Comparison of ENCODE assay signal across 8 cellular contexts in the genomic region with DNA sequence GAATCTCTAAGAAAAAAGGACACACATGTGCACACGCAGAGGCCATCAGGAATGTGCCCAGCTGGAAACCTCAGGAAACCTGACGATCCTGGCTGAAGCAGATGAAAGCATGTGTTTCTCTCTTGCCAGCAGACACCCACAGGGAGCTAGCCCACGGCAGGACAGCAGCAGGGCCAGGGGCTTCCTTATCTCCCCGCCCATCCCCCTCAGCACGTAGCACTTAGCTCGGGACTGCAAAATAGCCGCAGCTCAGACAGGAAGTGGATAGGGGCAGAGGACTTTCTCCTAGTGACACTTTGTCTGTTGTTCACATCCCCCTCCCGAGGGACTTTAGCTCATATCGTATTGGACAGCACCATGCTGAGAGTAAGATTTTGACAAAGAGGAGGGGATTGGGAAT.
A peak's percentile ranks its signal among the peaks of the same experiment; 100 is the strongest.
DNase-seq lines count a peak whose midpoint lies in the region; TF ChIP-seq lines count a peak whose summit lies in the region.

No MANE protein-coding gene starts in this region.

- DNase-seq in H7 (peak; percentile 61), NAMALWA (ENCODE audit: low spot score) (peak; percentile 13), dorsolateral prefrontal cortex (peak in 4 of 10 donors; percentile 7 to 26 (median 21)), retina (peak; percentile 38), NCI-H1694 treated with DMSO at 0.1 percent for 48 hours (lab: John Stamatoyannopoulos, UW) (no peak), substantia nigra (lab: John Stamatoyannopoulos, UW) (no peak), NCI-H2227 (lab: John Stamatoyannopoulos, UW; ENCODE audit: unreplicated experiment) (no peak)
- no peak for DNase-seq in activated CD4-positive, alpha-beta T cell treated with anti-CD3 and anti-CD28 coated beads for 48 hours

- TF ChIP-seq CTCF in dorsolateral prefrontal cortex (IDR thresholded peaks at IDR 0.05 in 54 of 56, conservative IDR thresholded peaks at IDR 0.05 in 2 of 56; ENCODE audit: low read depth in 1 of 56, partially characterized antibody in 56 of 56): no peak

- intact Hi-C loops in dorsolateral prefrontal cortex (cut with DNase I): loop anchor here in 1 of 2 donors (10.0 kb wide), 1 partner anchor 48 kb away; no protein-coding TSS in a partner anchor

- H3K36me3 ChIP-seq in H7 (replicated peaks; ENCODE audit: control insufficient read depth, insufficient read depth, low read length): no peaks in the 10 kb centered on the region

- H3K27ac ChIP-seq in dorsolateral prefrontal cortex (peak overlapping the region in 44 of 59 donors; percentile 6 to 94 (median 80)), substantia nigra (ENCODE audit: low read depth, low read length, poor library complexity, severe bottlenecking) (no peak overlapping the region)

- no peaks in the 10 kb centered on the region for H3K27me3 ChIP-seq in H7 (ENCODE audit: control insufficient read depth, insufficient read depth, low read length)
- no peaks in the 10 kb centered on the region for H3K27me3 ChIP-seq in dorsolateral prefrontal cortex

- H3K4me3 ChIP-seq in H7 (ENCODE audit: insufficient read depth, low read depth, low read length) (no peak overlapping the region), dorsolateral prefrontal cortex (peak overlapping the region in 4 of 59 donors; percentile 1 to 20 (median 10))

Comparison
In these comparisons a context has a peak if more than half of its experiments do, and no peak if none do; other contexts are left out.
1. DNase-seq: peak in H7 (single experiment), NAMALWA (single experiment) and retina (single experiment); none in NCI-H1694 treated with DMSO at 0.1 percent for 48 hours (single experiment), substantia nigra (0 of 49), NCI-H2227 (single experiment) and activated CD4-positive, alpha-beta T cell treated with anti-CD3 and anti-CD28 coated beads for 48 hours (single experiment).